ENCODE assay signal across 28 cellular contexts in the genomic region with DNA sequence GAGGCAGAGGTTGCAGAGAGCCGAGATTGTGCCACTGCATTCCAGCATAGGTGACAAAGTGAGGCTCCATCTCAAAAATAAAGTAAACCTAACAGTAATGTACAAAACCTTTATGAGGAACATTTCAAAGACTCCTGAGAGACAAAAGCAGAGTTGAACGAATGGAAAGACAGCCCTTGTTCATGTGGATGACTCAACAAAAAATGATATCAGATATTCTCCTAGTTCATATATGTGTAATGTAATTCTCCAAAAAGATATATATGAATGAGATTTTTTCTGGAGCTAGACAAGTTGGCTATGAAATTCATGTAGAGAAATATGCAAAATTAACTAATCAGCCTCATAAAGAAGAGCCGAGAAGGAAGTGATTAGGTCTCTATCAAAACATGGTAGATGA.
"Had no signal": no experiment of that assay in that cellular context is flagged by ENCODE, and none has a peak within 500 bp of the region (broad histone marks: within the 10 kb centered on the region; RNA-seq: fewer than 3 reads in every experiment).

No MANE protein-coding gene starts in this region.

- H3K27ac ChIP-seq: dorsolateral prefrontal cortex, gastrocnemius medialis, left lung, neural progenitor cell, parathyroid adenoma, suprapubic skin, transverse colon, upper lobe of right lung, uterus had no signal

- H3K4me1 Mint-ChIP-seq: neural progenitor cell; stimulated activated naive CD8-positive, alpha-beta T cell treated with anti-CD3 and anti-CD28 coated beads, Interleukin-15, amount 100 ng/mL, for 72 hours had no signal

- H3K79me2 ChIP-seq: parathyroid adenoma had no signal

- ATAC-seq: esophagus mucosa; gastrocnemius medialis; left lung; mucosa of descending colon; natural killer cell treated with Interleukin-12 subunit alpha and Interleukin-12 subunit beta and Interleukin-15 and Interleukin-18, amount 100 ng/mL, for 72 hours; sciatic nerve; stimulated activated naive CD8-positive, alpha-beta T cell treated with anti-CD3 and anti-CD28 coated beads, Interleukin-15, amount 100 ng/mL, for 72 hours; upper lobe of right lung had no signal

- H3K4me2 ChIP-seq: neural progenitor cell, smooth muscle cell had no signal

- H3K27me3 Mint-ChIP-seq: naive B cell; natural killer cell treated with Interleukin-12 subunit alpha and Interleukin-12 subunit beta and Interleukin-15 and Interleukin-18, amount 100 ng/mL, for 72 hours; progenitor cell of endocrine pancreas; stimulated activated naive CD8-positive, alpha-beta T cell treated with anti-CD3 and anti-CD28 coated beads, Interleukin-15, amount 100 ng/mL, for 72 hours had no signal

- H3K4me3 Mint-ChIP-seq: mesothelial cell of epicardium; naive B cell; natural killer cell treated with Interleukin-12 subunit alpha and Interleukin-12 subunit beta and Interleukin-15 and Interleukin-18, amount 100 ng/mL, for 72 hours; neural progenitor cell; stimulated activated naive CD8-positive, alpha-beta T cell treated with anti-CD3 and anti-CD28 coated beads, Interleukin-15, amount 100 ng/mL, for 72 hours had no signal

- FAIRE-seq: kidney had no signal

- H3K9me3 Mint-ChIP-seq: mesothelial cell of epicardium; naive B cell; natural killer cell treated with Interleukin-12 subunit alpha and Interleukin-12 subunit beta and Interleukin-15 and Interleukin-18, amount 100 ng/mL, for 72 hours; neural progenitor cell; stimulated activated naive CD8-positive, alpha-beta T cell treated with anti-CD3 and anti-CD28 coated beads, Interleukin-15, amount 100 ng/mL, for 72 hours had no signal

- H3K36me3 ChIP-seq: gastrocnemius medialis, left lung, neural progenitor cell, suprapubic skin, transverse colon, upper lobe of right lung, uterus had no signal

- H3K27me3 ChIP-seq: dorsolateral prefrontal cortex, gastrocnemius medialis, left lung, neural progenitor cell, suprapubic skin, transverse colon, upper lobe of right lung, uterus had no signal

- H3K9me3 ChIP-seq: gastrocnemius medialis, left lung, mucosa of descending colon, suprapubic skin, transverse colon, upper lobe of right lung, uterus had no signal

- H2AFZ ChIP-seq: neural progenitor cell, parathyroid adenoma had no signal

- H3K4me3 ChIP-seq: dorsolateral prefrontal cortex, gastrocnemius medialis, left lung, mucosa of descending colon, neural progenitor cell, smooth muscle cell, suprapubic skin, transverse colon, upper lobe of right lung, uterus had no signal

- H3K9ac ChIP-seq: neural progenitor cell, parathyroid adenoma had no signal

- H3K27ac Mint-ChIP-seq: mesothelial cell of epicardium; natural killer cell treated with Interleukin-12 subunit alpha and Interleukin-12 subunit beta and Interleukin-15 and Interleukin-18, amount 100 ng/mL, for 72 hours; neural progenitor cell; progenitor cell of endocrine pancreas; stimulated activated naive CD8-positive, alpha-beta T cell treated with anti-CD3 and anti-CD28 coated beads, Interleukin-15, amount 100 ng/mL, for 72 hours had no signal

- H3K36me3 Mint-ChIP-seq: natural killer cell treated with Interleukin-12 subunit alpha and Interleukin-12 subunit beta and Interleukin-15 and Interleukin-18, amount 100 ng/mL, for 72 hours; neural progenitor cell had no signal

- H3K4me1 ChIP-seq: left lung, parathyroid adenoma, suprapubic skin, upper lobe of right lung, uterus had no signal

- DNase-seq: dorsolateral prefrontal cortex; effector CD4-positive, alpha-beta T cell; foreskin fibroblast; gastrocnemius medialis; head of caudate nucleus; kidney; left lung; mesenchymal stem cell; mucosa of descending colon; naive B cell; stimulated activated CD4-positive, alpha-beta T cell treated with anti-CD3 and anti-CD28 coated beads, Interleukin-12 subunit alpha, Interleukin-12 subunit beta, amount 100 ng/mL, for 4 hours; stimulated activated CD4-positive, alpha-beta T cell treated with anti-CD3 and anti-CD28 coated beads, Interleukin-1b, Interleukin-23, amount 100 ng/mL, for 48 hours; stimulated activated CD4-positive, alpha-beta T cell treated with anti-CD3 and anti-CD28 coated beads, Interleukin-4, amount 100 ng/mL, for 1 hour; stimulated activated CD8-positive, alpha-beta memory T cell treated with anti-CD3 and anti-CD28 coated beads, Interleukin-4, amount 100 ng/mL, for 48 hours; stimulated activated naive CD4-positive, alpha-beta T cell; stimulated activated naive CD8-positive, alpha-beta T cell treated with anti-CD3 and anti-CD28 coated beads, Interleukin-15, amount 100 ng/mL, for 72 hours; transverse colon; upper lobe of right lung; uterus had no signal
